ENCODE assay signal across 8 cellular contexts in genomic region chr2:195660265-195660890, GRCh38. TPM values are rescaled to one million over a fixed set of nuclear protein-coding genes. Genes with fewer than 3 reads are reported as not detected.
DNase-seq lines count a peak whose midpoint lies in the region; ATAC-seq and TF ChIP-seq lines count a peak whose summit lies in the region.

No MANE protein-coding gene starts in this region.

- peak; percentile 80 for TF ChIP-seq CTCF in AG04450 (IDR thresholded peaks at IDR 0.05; ENCODE audit: low read depth, low read length)

- intact Hi-C loops in dendritic cell treated with granulocyte-macrophage colony-stimulating factor and Interleukin-4, amounts not matched to agents 40 ng/mL and 50 ng/mL, for 4 days (cut with micrococcal nuclease) = loop anchor here (2.0 to 10.0 kb wide), 3 partner anchors 277 to 406 kb away; no protein-coding TSS in a partner anchor

- no peaks in the 10 kb centered on the region for H3K9me3 Mint-ChIP-seq in dendritic cell treated with granulocyte-macrophage colony-stimulating factor and Interleukin-4, amounts not matched to agents 40 ng/mL and 50 ng/mL, for 4 days

- H3K9me3 ChIP-seq in AG04450 (ENCODE audit: control insufficient read depth, insufficient read depth, low read length) = no peaks in the 10 kb centered on the region; the same call in 1 of the 2 replicates
- no peaks in the 10 kb centered on the region for H3K9me3 ChIP-seq in mononuclear cell (ENCODE audit: low read depth, low read length)

- peaks cover 37% of the 10 kb centered on the region for H3K4me1 ChIP-seq in mononuclear cell (ENCODE audit: insufficient read depth, low read length)

- CTCF ChIA-PET in AG04450 (lab: Charles Lee) = interaction anchor here (0.5 to 3.0 kb wide), 77 partner anchors 9 to 735 kb away, joined by 3 to 60 read pairs (median 4); partner anchors contain the start of gene DNAH7

- POLR2A ChIA-PET in AG04450 (lab: Yijun Ruan, JAX) = interaction anchor here (1.0 to 1.4 kb wide), 5 partner anchors 48 to 341 kb away, joined by 3 to 4 read pairs (median 3); no protein-coding TSS in a partner anchor

- peak overlapping the region; percentile 93 for H3K4me3 Mint-ChIP-seq in dendritic cell treated with granulocyte-macrophage colony-stimulating factor and Interleukin-4, amounts not matched to agents 40 ng/mL and 50 ng/mL, for 4 days

- H3K4me3 ChIP-seq in AG04450 (ENCODE audit: low read depth, low read length) (peak overlapping the region; percentile 83), mononuclear cell (ENCODE audit: low read length) (peak overlapping the region; percentile 82)

- H3K27ac Mint-ChIP-seq in dendritic cell treated with granulocyte-macrophage colony-stimulating factor and Interleukin-4, amounts not matched to agents 40 ng/mL and 50 ng/mL, for 4 days = peak overlapping the region; percentile 94

- peaks cover 32% of the 10 kb centered on the region for H3K4me1 Mint-ChIP-seq in dendritic cell treated with granulocyte-macrophage colony-stimulating factor and Interleukin-4, amounts not matched to agents 40 ng/mL and 50 ng/mL, for 4 days (ENCODE audit: low read depth)

- no peaks in the 10 kb centered on the region for H3K27me3 Mint-ChIP-seq in dendritic cell treated with granulocyte-macrophage colony-stimulating factor and Interleukin-4, amounts not matched to agents 40 ng/mL and 50 ng/mL, for 4 days

- DNase-seq in AG04450 (ENCODE audit: low read depth, low spot score) = peak; percentile 66
- DNase-seq in NCI-H226 = peak; percentile 35
- peak; percentile 34 to 83 for DNase-seq in activated CD4-positive, alpha-beta T cell treated with anti-CD3 and anti-CD28 coated beads, Interleukin-2, amount 50 U/mL, for 24 hours (ENCODE audit: low read depth in 1 of 2, low spot score in 1 of 2)
- DNase-seq in stimulated activated CD8-positive, alpha-beta memory T cell treated with anti-CD3 and anti-CD28 coated beads, Interleukin-4, amount 100 ng/mL, for 48 hours = peak; percentile 85

- H3K27me3 ChIP-seq in AG04450 (ENCODE audit: control insufficient read depth, insufficient read depth, low read length) (no peaks in the 10 kb centered on the region), mononuclear cell (ENCODE audit: insufficient read depth, low read length) (no peaks in the 10 kb centered on the region)

- peaks cover 22% of the 10 kb centered on the region for H3K36me3 Mint-ChIP-seq in dendritic cell treated with granulocyte-macrophage colony-stimulating factor and Interleukin-4, amounts not matched to agents 40 ng/mL and 50 ng/mL, for 4 days (ENCODE audit: low read depth)

- H3K27ac ChIP-seq in AG04450 (ENCODE audit: low read depth, low read length) = no peak overlapping the region

- peak; percentile 16 for ATAC-seq in GM18870 (IDR thresholded peaks at IDR 0.05; ENCODE audit: unreplicated experiment)
- ATAC-seq in GM18519 (IDR thresholded peaks at IDR 0.05; ENCODE audit: low FRiP score, unreplicated experiment) = no peak

RNA-seq across cellular contexts. Expression of gene SLC39A10, which starts 3.4 kb away (rescaled TPM):
- polyA plus RNA-seq in AG04450 (2011; rRNA removed) = 26.1 and 38.5 TPM in 2 replicates
- polyA minus RNA-seq in AG04450 (2011; rRNA and poly(A)+ RNA removed) = 54.1 and 97.7 TPM in 2 replicates
- total RNA-seq in mononuclear cell = 52.7 TPM

Comparison
In these comparisons a context has a peak if more than half of its experiments do, and no peak if none do; other contexts are left out.
1. DNase-seq: peak in every context shown above with its lines; median percentile 85 in stimulated activated CD8-positive, alpha-beta memory T cell treated with anti-CD3 and anti-CD28 coated beads, Interleukin-4, amount 100 ng/mL, for 48 hours; 66 in AG04450; 58 in activated CD4-positive, alpha-beta T cell treated with anti-CD3 and anti-CD28 coated beads, Interleukin-2, amount 50 U/mL, for 24 hours; 35 in NCI-H226.